14 cellular contexts compared by ENCODE assay signal in the genomic region with DNA sequence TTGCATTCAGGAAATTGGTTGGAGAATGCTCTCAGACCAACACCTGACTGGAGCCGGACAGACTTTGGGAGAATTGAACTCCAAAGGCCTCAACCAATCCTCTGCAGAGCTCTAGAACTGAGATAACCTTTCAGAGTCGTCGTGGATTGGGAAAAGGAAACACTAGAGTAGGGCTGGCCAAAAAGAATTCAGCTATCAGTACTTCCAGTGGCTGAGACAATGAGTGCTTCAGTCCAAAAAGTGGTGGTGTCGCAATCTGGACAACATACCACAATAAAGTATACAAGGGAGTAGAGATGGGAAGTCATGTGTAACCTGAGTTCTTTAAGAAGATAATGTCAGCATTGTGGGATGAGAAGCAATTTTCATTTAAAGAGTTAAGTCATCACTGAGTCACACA.
DNase-seq lines count a peak whose midpoint lies in the region; ATAC-seq and TF ChIP-seq lines count a peak whose summit lies in the region.
"Had no signal": no experiment of that assay in that cellular context is flagged by ENCODE, and none has a peak within 500 bp of the region (broad histone marks: within the 10 kb centered on the region; RNA-seq: fewer than 3 reads in every experiment).

No MANE protein-coding gene starts in this region.

- TF ChIP-seq POLR2A in breast epithelium (IDR thresholded peaks at IDR 0.05) (no peak), vagina (IDR thresholded peaks at IDR 0.05) (no peak)

- no peaks in the 10 kb centered on the region for H3K27me3 Mint-ChIP-seq in MCF 10A (ENCODE audit: insufficient read depth, unreplicated experiment)
- no peaks in the 10 kb centered on the region for H3K27me3 Mint-ChIP-seq in CD8-positive, alpha-beta memory T cell
- no peaks in the 10 kb centered on the region for H3K27me3 Mint-ChIP-seq in activated CD8-positive, alpha-beta T cell treated with anti-CD3 and anti-CD28 coated beads for 36 hours
- H3K27me3 Mint-ChIP-seq: stimulated activated naive CD8-positive, alpha-beta T cell treated with anti-CD3 and anti-CD28 coated beads, Interleukin-15, Interleukin-2, amounts not matched to agents 100 ng/mL and 50 ng/mL, for 24 hours had no signal

- H3K9me3 Mint-ChIP-seq in MCF 10A (ENCODE audit: unreplicated experiment): no peaks in the 10 kb centered on the region
- peaks cover 0 to 9% (median 0%) of the 10 kb centered on the region in 5 donors for H3K9me3 Mint-ChIP-seq in CD8-positive, alpha-beta memory T cell
- H3K9me3 Mint-ChIP-seq in activated CD8-positive, alpha-beta T cell treated with anti-CD3 and anti-CD28 coated beads for 36 hours: peaks cover 1% of the 10 kb centered on the region

- peaks cover 20% of the 10 kb centered on the region for H3K4me1 Mint-ChIP-seq in MCF 10A (ENCODE audit: insufficient read depth, unreplicated experiment)
- no peaks in the 10 kb centered on the region for H3K4me1 Mint-ChIP-seq in CD8-positive, alpha-beta memory T cell
- no peaks in the 10 kb centered on the region for H3K4me1 Mint-ChIP-seq in activated CD8-positive, alpha-beta T cell treated with anti-CD3 and anti-CD28 coated beads for 36 hours (ENCODE audit: low read depth)

- TF ChIP-seq CTCF in MCF 10A (IDR thresholded peaks at IDR 0.05; ENCODE audit: unreplicated experiment): no peak
- no peak for TF ChIP-seq CTCF in breast epithelium (IDR thresholded peaks at IDR 0.05)
- no peak for TF ChIP-seq CTCF in vagina (IDR thresholded peaks at IDR 0.05)
- TF ChIP-seq CTCF in activated CD8-positive, alpha-beta T cell treated with anti-CD3 and anti-CD28 coated beads for 36 hours (IDR thresholded peaks at IDR 0.05): no peak

- peak overlapping the region; percentile 44 for H3K27ac Mint-ChIP-seq in MCF 10A (ENCODE audit: low read depth, unreplicated experiment)
- H3K27ac Mint-ChIP-seq in CD8-positive, alpha-beta memory T cell: no peak overlapping the region
- H3K27ac Mint-ChIP-seq in activated CD8-positive, alpha-beta T cell treated with anti-CD3 and anti-CD28 coated beads for 36 hours: no peak overlapping the region
- H3K27ac Mint-ChIP-seq: stimulated activated naive CD8-positive, alpha-beta T cell treated with anti-CD3 and anti-CD28 coated beads, Interleukin-15, Interleukin-2, amounts not matched to agents 100 ng/mL and 50 ng/mL, for 24 hours had no signal

- H3K4me3 Mint-ChIP-seq in MCF 10A (ENCODE audit: unreplicated experiment): no peak overlapping the region
- H3K4me3 Mint-ChIP-seq in CD8-positive, alpha-beta memory T cell: no peak overlapping the region
- H3K4me3 Mint-ChIP-seq in activated CD8-positive, alpha-beta T cell treated with anti-CD3 and anti-CD28 coated beads for 36 hours: no peak overlapping the region
- H3K4me3 Mint-ChIP-seq: stimulated activated naive CD8-positive, alpha-beta T cell treated with anti-CD3 and anti-CD28 coated beads, Interleukin-15, Interleukin-2, amounts not matched to agents 100 ng/mL and 50 ng/mL, for 24 hours had no signal

- H3K9me3 ChIP-seq in breast epithelium: no peaks in the 10 kb centered on the region
- H3K9me3 ChIP-seq in vagina: no peaks in the 10 kb centered on the region
- no peaks in the 10 kb centered on the region for H3K9me3 ChIP-seq in CD8-positive, alpha-beta memory T cell (ENCODE audit: low read length)
- H3K9me3 ChIP-seq: adrenal gland, neutrophil had no signal

- H3K27me3 ChIP-seq in breast epithelium (no peaks in the 10 kb centered on the region), vagina (no peaks in the 10 kb centered on the region)
- H3K27me3 ChIP-seq in CD8-positive, alpha-beta memory T cell (ENCODE audit: insufficient read depth, low read length, poor library complexity, severe bottlenecking): no peaks in the 10 kb centered on the region
- H3K27me3 ChIP-seq: adrenal gland, neutrophil had no signal

- H3K27ac ChIP-seq in breast epithelium: no peak overlapping the region
- H3K27ac ChIP-seq in vagina: no peak overlapping the region
- no peak overlapping the region for H3K27ac ChIP-seq in CD8-positive, alpha-beta memory T cell (ENCODE audit: low read depth, low read length)
- H3K27ac ChIP-seq: adrenal gland, neutrophil had no signal

- BruUV-seq in MCF 10A (replicated peaks; lab: Mats Ljungman, UMichigan): no TSS peak

- H3K4me3 ChIP-seq in breast epithelium: no peak overlapping the region
- no peak overlapping the region for H3K4me3 ChIP-seq in vagina
- no peak overlapping the region for H3K4me3 ChIP-seq in CD8-positive, alpha-beta memory T cell (ENCODE audit: low read length)
- H3K4me3 ChIP-seq: adrenal gland, K562 had no signal

- no peaks in the 10 kb centered on the region for H3K36me3 ChIP-seq in breast epithelium
- H3K36me3 ChIP-seq in vagina: no peaks in the 10 kb centered on the region
- no peaks in the 10 kb centered on the region for H3K36me3 ChIP-seq in CD8-positive, alpha-beta memory T cell (ENCODE audit: insufficient read depth, low read length)
- H3K36me3 ChIP-seq: adrenal gland, neutrophil had no signal

- intact Hi-C loops in MCF 10A (cut with micrococcal nuclease): loop anchor here (1.0 to 10.0 kb wide), 2 partner anchors 44 to 378 kb away; partner anchors contain the start of gene SLC16A7
- intact Hi-C loops in breast epithelium (cut with DNase I; ENCODE audit: low total_unique reads): no loop called here
- intact Hi-C loops in vagina (cut with DNase I): no loop called here
- intact Hi-C loops in activated CD8-positive, alpha-beta T cell treated with anti-CD3 and anti-CD28 coated beads for 36 hours (cut with micrococcal nuclease): no loop called here
- intact Hi-C loops in posterior cingulate gyrus (cut with DNase I): no loop called here

- CTCF ChIA-PET in MCF 10A (lab: Yijun Ruan, JAX): interaction anchor here (0.6 to 0.7 kb wide), 4 partner anchors 83 to 1409 kb away, joined by 3 to 4 read pairs (median 3); no protein-coding TSS in a partner anchor
- CTCF ChIA-PET in CD8-positive, alpha-beta memory T cell (lab: Charles Lee): no interaction called here
- CTCF ChIA-PET in activated CD8-positive, alpha-beta T cell treated with anti-CD3 and anti-CD28 coated beads for 36 hours (lab: Charles Lee): no interaction called here

- POLR2A ChIA-PET in MCF 10A (lab: Yijun Ruan, JAX): interaction anchor here (0.7 to 2.3 kb wide), 5 partner anchors 9 to 176 kb away, joined by 3 to 15 read pairs (median 3); no protein-coding TSS in a partner anchor
- POLR2A ChIA-PET in CD8-positive, alpha-beta memory T cell (lab: Charles Lee): no interaction called here
- POLR2A ChIA-PET in activated CD8-positive, alpha-beta T cell treated with anti-CD3 and anti-CD28 coated beads for 36 hours (lab: Charles Lee): no interaction called here

- no peaks in the 10 kb centered on the region for H3K4me1 ChIP-seq in breast epithelium
- no peaks in the 10 kb centered on the region for H3K4me1 ChIP-seq in vagina
- no peaks in the 10 kb centered on the region for H3K4me1 ChIP-seq in CD8-positive, alpha-beta memory T cell (ENCODE audit: insufficient read depth, low read length)
- H3K4me1 ChIP-seq: adrenal gland had no signal

- no peak for ATAC-seq in activated CD8-positive, alpha-beta T cell treated with anti-CD3 and anti-CD28 coated beads for 36 hours
- ATAC-seq: K562 had no signal

- DNase-seq in MCF 10A (ENCODE audit: unreplicated experiment) (peak; percentile 81), breast epithelium (ENCODE audit: low spot score in 2 of 2) (no peak), RPMI7951 (ENCODE audit: low read depth) (peak; percentile 44), fibroblast of gingiva (ENCODE audit: low read depth) (peak; percentile 62), vagina (ENCODE audit: extremely low spot score in 2 of 2) (no peak), posterior cingulate gyrus (no peak)
- no peak for DNase-seq in CD8-positive, alpha-beta memory T cell
- no peak for DNase-seq in activated CD8-positive, alpha-beta T cell treated with anti-CD3 and anti-CD28 coated beads for 36 hours
- DNase-seq: adrenal gland, AML-193, T-helper 9 cell had no signal

- no peaks in the 10 kb centered on the region for H3K36me3 Mint-ChIP-seq in MCF 10A (ENCODE audit: insufficient read depth, unreplicated experiment)
- H3K36me3 Mint-ChIP-seq in CD8-positive, alpha-beta memory T cell: no peaks in the 10 kb centered on the region
- no peaks in the 10 kb centered on the region for H3K36me3 Mint-ChIP-seq in activated CD8-positive, alpha-beta T cell treated with anti-CD3 and anti-CD28 coated beads for 36 hours (ENCODE audit: low read depth)

Comparison
In these comparisons a context has a peak if more than half of its experiments do, and no peak if none do; other contexts are left out.
1. DNase-seq: peak in MCF 10A (single experiment), RPMI7951 (single experiment) and fibroblast of gingiva (single experiment); none in breast epithelium (0 of 2), vagina (0 of 2), CD8-positive, alpha-beta memory T cell (0 of 5), activated CD8-positive, alpha-beta T cell treated with anti-CD3 and anti-CD28 coated beads for 36 hours (single experiment) and posterior cingulate gyrus (0 of 10).